In the genomic region with DNA sequence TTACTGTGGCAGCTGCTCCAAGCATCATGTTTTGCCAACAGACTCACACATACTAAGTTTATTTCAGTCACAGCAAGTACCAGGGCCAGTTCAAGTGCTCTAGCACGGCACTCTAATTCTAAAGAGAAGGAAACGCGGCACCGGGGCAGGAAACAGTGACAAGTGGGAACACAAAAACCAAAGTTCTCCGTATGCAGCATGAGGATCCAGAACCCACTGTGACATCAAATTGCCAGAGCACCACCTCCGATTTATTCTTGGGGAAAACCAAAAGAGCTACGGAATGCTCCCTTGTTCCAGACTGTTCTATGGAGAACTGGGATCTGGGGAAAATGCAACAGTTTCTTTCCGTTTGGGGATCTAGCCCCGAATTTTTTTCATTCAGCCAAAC, we compare ENCODE assay signal across 1 cellular context.
TF ChIP-seq lines count a peak whose summit lies in the region.

No MANE protein-coding gene starts in this region.

TF ChIP-seq in HCT116, 20 proteins besides CTCF, POLR2A, EP300 and RAD21 (continued from another document):
- TF ChIP-seq, protein P1, sequence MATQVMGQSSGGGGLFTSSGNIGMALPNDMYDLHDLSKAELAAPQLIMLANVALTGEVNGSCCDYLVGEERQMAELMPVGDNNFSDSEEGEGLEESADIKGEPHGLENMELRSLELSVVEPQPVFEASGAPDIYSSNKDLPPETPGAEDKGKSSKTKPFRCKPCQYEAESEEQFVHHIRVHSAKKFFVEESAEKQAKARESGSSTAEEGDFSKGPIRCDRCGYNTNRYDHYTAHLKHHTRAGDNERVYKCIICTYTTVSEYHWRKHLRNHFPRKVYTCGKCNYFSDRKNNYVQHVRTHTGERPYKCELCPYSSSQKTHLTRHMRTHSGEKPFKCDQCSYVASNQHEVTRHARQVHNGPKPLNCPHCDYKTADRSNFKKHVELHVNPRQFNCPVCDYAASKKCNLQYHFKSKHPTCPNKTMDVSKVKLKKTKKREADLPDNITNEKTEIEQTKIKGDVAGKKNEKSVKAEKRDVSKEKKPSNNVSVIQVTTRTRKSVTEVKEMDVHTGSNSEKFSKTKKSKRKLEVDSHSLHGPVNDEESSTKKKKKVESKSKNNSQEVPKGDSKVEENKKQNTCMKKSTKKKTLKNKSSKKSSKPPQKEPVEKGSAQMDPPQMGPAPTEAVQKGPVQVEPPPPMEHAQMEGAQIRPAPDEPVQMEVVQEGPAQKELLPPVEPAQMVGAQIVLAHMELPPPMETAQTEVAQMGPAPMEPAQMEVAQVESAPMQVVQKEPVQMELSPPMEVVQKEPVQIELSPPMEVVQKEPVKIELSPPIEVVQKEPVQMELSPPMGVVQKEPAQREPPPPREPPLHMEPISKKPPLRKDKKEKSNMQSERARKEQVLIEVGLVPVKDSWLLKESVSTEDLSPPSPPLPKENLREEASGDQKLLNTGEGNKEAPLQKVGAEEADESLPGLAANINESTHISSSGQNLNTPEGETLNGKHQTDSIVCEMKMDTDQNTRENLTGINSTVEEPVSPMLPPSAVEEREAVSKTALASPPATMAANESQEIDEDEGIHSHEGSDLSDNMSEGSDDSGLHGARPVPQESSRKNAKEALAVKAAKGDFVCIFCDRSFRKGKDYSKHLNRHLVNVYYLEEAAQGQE (IDR thresholded peaks at IDR 0.05; ENCODE audit: low read depth) = no peak
- TF ChIP-seq SRF (IDR thresholded peaks at IDR 0.05; ENCODE audit: low read depth) = no peak
- TF ChIP-seq SP1 (IDR thresholded peaks at IDR 0.05; ENCODE audit: low read depth) = no peak
- TF ChIP-seq ELF1 (IDR thresholded peaks at IDR 0.05; ENCODE audit: borderline replicate concordance, low read depth) = no peak
- no peak for TF ChIP-seq EGR1 (IDR thresholded peaks at IDR 0.05; ENCODE audit: low read depth)
- TF ChIP-seq ZBTB33 (IDR thresholded peaks at IDR 0.05; ENCODE audit: extremely low read depth, insufficient replicate concordance, low read length) = no peak
